In genomic region chr10:4134701-4135100, GRCh38 we compare ENCODE assay signal across 24 cellular contexts.
"Had no signal": no experiment of that assay in that cellular context is flagged by ENCODE, and none has a peak within 500 bp of the region (broad histone marks: within the 10 kb centered on the region; RNA-seq: fewer than 3 reads in every experiment).

No MANE protein-coding gene starts in this region.

- H3K27ac ChIP-seq: adrenal gland, ascending aorta, brain microvascular endothelial cell, colonic mucosa, esophagus squamous epithelium, gastrocnemius medialis, right lobe of liver, skin epidermis, stomach, suprapubic skin, tibial nerve had no signal

- H3K27ac Mint-ChIP-seq: activated naive CD4-positive, alpha-beta T cell treated with anti-CD3 and anti-CD28 coated beads, Interleukin-2, amount 50 U/mL, for 24 hours; endodermal cell; stimulated activated effector memory CD8-positive, alpha-beta T cell treated with anti-CD3 and anti-CD28 coated beads, Interleukin-12 subunit alpha, Interleukin-12 subunit beta, amount 100 ng/mL, for 72 hours; WTC11 had no signal

- H3K36me3 Mint-ChIP-seq: activated naive CD4-positive, alpha-beta T cell treated with anti-CD3 and anti-CD28 coated beads, Interleukin-2, amount 50 U/mL, for 24 hours; stimulated activated effector memory CD8-positive, alpha-beta T cell treated with anti-CD3 and anti-CD28 coated beads, Interleukin-12 subunit alpha, Interleukin-12 subunit beta, amount 100 ng/mL, for 72 hours had no signal

- DNase-seq: activated CD4-positive, alpha-beta T cell treated with anti-CD3 and anti-CD28 coated beads for 36 hours; activated CD4-positive, alpha-beta T cell treated with anti-CD3 and anti-CD28 coated beads, Interleukin-2, amount 50 U/mL, for 48 hours; activated gamma-delta T cell treated with Interleukin-2 at 50 U/mL for 16 hours; adrenal gland; brain microvascular endothelial cell; central memory CD4-positive, alpha-beta T cell; colonic mucosa; endodermal cell; esophagus squamous epithelium; gastrocnemius medialis; hippocampal formation; posterior cingulate gyrus; right lobe of liver; stimulated activated CD4-positive, alpha-beta T cell treated with anti-CD3 and anti-CD28 coated beads, Interleukin-2, amount 100 ng/mL, for 24 hours; stomach; T-helper 1 cell had no signal

- H3K27me3 ChIP-seq: adrenal gland, ascending aorta, brain microvascular endothelial cell, colonic mucosa, esophagus squamous epithelium, gastrocnemius medialis, right lobe of liver, stomach, suprapubic skin, tibial nerve had no signal

- H3K4me3 Mint-ChIP-seq: activated CD4-positive, alpha-beta T cell treated with anti-CD3 and anti-CD28 coated beads for 36 hours; endodermal cell; neural crest cell; stimulated activated effector memory CD8-positive, alpha-beta T cell treated with anti-CD3 and anti-CD28 coated beads, Interleukin-12 subunit alpha, Interleukin-12 subunit beta, amount 100 ng/mL, for 72 hours; WTC11 had no signal

- ATAC-seq: activated CD4-positive, alpha-beta T cell treated with anti-CD3 and anti-CD28 coated beads for 36 hours; gastrocnemius medialis; right lobe of liver; stimulated activated effector memory CD8-positive, alpha-beta T cell treated with anti-CD3 and anti-CD28 coated beads, Interleukin-12 subunit alpha, Interleukin-12 subunit beta, amount 100 ng/mL, for 72 hours; WTC11 had no signal

- H3K4me3 ChIP-seq: adrenal gland, ascending aorta, colonic mucosa, esophagus squamous epithelium, gastrocnemius medialis, right lobe of liver, skin epidermis, stomach, suprapubic skin, tibial nerve had no signal

- H3K36me3 ChIP-seq: adrenal gland, ascending aorta, brain microvascular endothelial cell, colonic mucosa, esophagus squamous epithelium, gastrocnemius medialis, right lobe of liver, stomach, suprapubic skin, tibial nerve had no signal

- H3K9me3 ChIP-seq: adrenal gland, colonic mucosa, gastrocnemius medialis, right lobe of liver, suprapubic skin had no signal

- H3K27me3 Mint-ChIP-seq: activated naive CD4-positive, alpha-beta T cell treated with anti-CD3 and anti-CD28 coated beads, Interleukin-2, amount 50 U/mL, for 24 hours had no signal
